In genomic region chr1:107620753-107621152, GRCh38 we compare ENCODE assay signal across 13 cellular contexts.
"Had no signal": no experiment of that assay in that cellular context is flagged by ENCODE, and none has a peak within 500 bp of the region (broad histone marks: within the 10 kb centered on the region; RNA-seq: fewer than 3 reads in every experiment).

No MANE protein-coding gene starts in this region.

- FAIRE-seq: endothelial cell of umbilical vein had no signal

- H3K79me2 ChIP-seq: parathyroid adenoma had no signal

- ATAC-seq: left ventricle myocardium superior; naive thymus-derived CD8-positive, alpha-beta T cell had no signal

- H3K27ac ChIP-seq: esophagus squamous epithelium, parathyroid adenoma had no signal

- H3K27me3 ChIP-seq: esophagus squamous epithelium had no signal

- H2AFZ ChIP-seq: parathyroid adenoma had no signal

- H3K4me1 ChIP-seq: parathyroid adenoma had no signal

- H3K4me3 ChIP-seq: esophagus squamous epithelium had no signal

- H3K9me3 ChIP-seq: esophagus squamous epithelium had no signal

- DNase-seq: activated CD4-positive, alpha-beta T cell treated with anti-CD3 and anti-CD28 coated beads, Interleukin-2, amount 50 U/mL, for 1 hour; activated CD8-positive, alpha-beta memory T cell treated with anti-CD3 and anti-CD28 coated beads for 24 hours; aorta; cortex of kidney; effector CD4-positive, alpha-beta T cell; esophagus squamous epithelium; hypothalamus; left ventricle myocardium superior; mesenchymal stem cell; naive thymus-derived CD8-positive, alpha-beta T cell; stimulated activated CD4-positive, alpha-beta T cell treated with anti-CD3 and anti-CD28 coated beads, Interleukin-1b, Interleukin-23, amount 100 ng/mL, for 48 hours had no signal

- H3K9ac ChIP-seq: parathyroid adenoma had no signal
